In the genomic region with DNA sequence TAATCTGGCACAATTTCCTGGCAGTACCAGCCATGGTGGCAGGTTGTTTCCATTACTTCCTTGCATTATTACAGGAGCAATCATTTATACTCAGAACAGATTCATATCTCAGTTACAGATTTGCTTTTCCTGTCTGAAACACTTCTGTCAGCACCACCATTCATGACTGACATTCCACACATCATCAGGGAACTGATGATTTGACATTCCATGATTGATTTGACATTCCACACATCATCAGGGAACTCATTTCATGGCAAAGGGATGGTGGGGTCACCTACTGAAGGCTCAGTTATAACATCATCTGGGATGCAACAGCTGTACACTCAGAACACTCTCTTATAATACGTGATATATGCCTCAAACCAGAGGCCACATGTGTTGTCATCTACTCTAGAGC, we compare ENCODE assay signal across 25 cellular contexts.
"Had no signal": no experiment of that assay in that cellular context is flagged by ENCODE, and none has a peak within 500 bp of the region (broad histone marks: within the 10 kb centered on the region; RNA-seq: fewer than 3 reads in every experiment).

No MANE protein-coding gene starts in this region.

- H3K9me3 ChIP-seq: thyroid gland, vagina had no signal

- H3K4me3 ChIP-seq: stomach, suprapubic skin, testis, thoracic aorta, thyroid gland, tibial nerve, transverse colon, upper lobe of left lung, upper lobe of right lung, uterus, vagina had no signal

- H3K4me1 ChIP-seq: stomach, suprapubic skin, testis, thyroid gland, tibial nerve, transverse colon, upper lobe of left lung, upper lobe of right lung, uterus, vagina had no signal

- H3K27ac ChIP-seq: stomach, suprapubic skin, testis, thoracic aorta, thyroid gland, tibial nerve, transverse colon, upper lobe of left lung, upper lobe of right lung, uterus, vagina had no signal

- H3K36me3 ChIP-seq: stomach, suprapubic skin, thoracic aorta, thyroid gland, tibial nerve, transverse colon, upper lobe of left lung, upper lobe of right lung, uterus, vagina had no signal

- ATAC-seq: stimulated activated effector memory CD8-positive, alpha-beta T cell treated with anti-CD3 and anti-CD28 coated beads, Interleukin-12 subunit alpha, Interleukin-12 subunit beta, amount 100 ng/mL, for 72 hours; stimulated activated memory B cell treated with anti-CD40 and anti-IgM and Interleukin-4, amounts not matched to agents 10 μg/mL and 1 μg/mL and 100 μg/mL, for 72 hours; stimulated activated naive B cell treated with anti-CD40 and anti-IgM and Interleukin-4, amounts not matched to agents 10 μg/mL and 1 μg/mL and 100 μg/mL, for 72 hours; stimulated activated naive CD8-positive, alpha-beta T cell treated with anti-CD3 and anti-CD28 coated beads, Interleukin-15, amount 100 ng/mL, for 72 hours; stimulated activated naive CD8-positive, alpha-beta T cell treated with anti-CD3 and anti-CD28 coated beads, Interleukin-15, Interleukin-2, amounts not matched to agents 100 U/mL and 50 U/mL, for 24 hours; upper lobe of right lung had no signal

- H3K27me3 ChIP-seq: stomach, suprapubic skin, testis, thyroid gland, tibial nerve, transverse colon, upper lobe of left lung, upper lobe of right lung, uterus, vagina had no signal

- DNase-seq: stimulated activated CD4-positive, alpha-beta T cell treated with anti-CD3 and anti-CD28 coated beads, Interleukin-2, amount 100 ng/mL, for 48 hours; stimulated activated CD4-positive, alpha-beta T cell treated with anti-CD3 and anti-CD28 coated beads, Interleukin-4, amount 100 ng/mL, for 1 hour; stimulated activated CD4-positive, alpha-beta T cell treated with anti-CD3 and anti-CD28 coated beads, Interleukin-4, amount 100 ng/mL, for 24 hours; stimulated activated CD4-positive, alpha-beta T cell treated with anti-CD3 and anti-CD28 coated beads, Interleukin-4, amount 100 ng/mL, for 4 hours; stimulated activated CD8-positive, alpha-beta memory T cell treated with anti-CD3 and anti-CD28 coated beads, Interleukin-4, amount 100 ng/mL, for 48 hours; stimulated activated naive B cell treated with anti-CD40 and anti-IgM and Interleukin-4, amounts not matched to agents 10 μg/mL and 1 μg/mL and 100 μg/mL, for 72 hours; stimulated activated naive CD4-positive, alpha-beta T cell; stimulated activated naive CD4-positive, alpha-beta T cell treated with Interleukin-2 at 50 U/mL for 16 hours; stimulated activated naive CD8-positive, alpha-beta T cell treated with anti-CD3 and anti-CD28 coated beads, Interleukin-15, amount 100 ng/mL, for 72 hours; stimulated activated naive CD8-positive, alpha-beta T cell treated with anti-CD3 and anti-CD28 coated beads, Interleukin-15, Interleukin-2, amounts not matched to agents 100 U/mL and 50 U/mL, for 24 hours; stomach; substantia nigra; testis; thyroid gland; transverse colon; trophoblast cell; upper lobe of left lung; upper lobe of right lung; uterus had no signal
